ENCODE assay signal across 8 cellular contexts in genomic region chr7:116249969-116250553, GRCh38. TPM values are rescaled to one million over a fixed set of nuclear protein-coding genes. Genes with fewer than 3 reads are reported as not detected.
A peak's percentile ranks its signal among the peaks of the same experiment; 100 is the strongest.
DNase-seq lines count a peak whose midpoint lies in the region; ATAC-seq and TF ChIP-seq lines count a peak whose summit lies in the region.

No MANE protein-coding gene starts in this region.

- H3K4me3 ChIP-seq in Caco-2 (ENCODE audit: low read depth, low read length) (no peak overlapping the region), esophagus squamous epithelium (no peak overlapping the region)

- intact Hi-C loops in Caco-2 (cut with micrococcal nuclease; ENCODE audit: unreplicated experiment) = loop anchor here (1.0 kb wide), 2 partner anchors 70 to 112 kb away; no protein-coding TSS in a partner anchor
- intact Hi-C loops in esophagus squamous epithelium (cut with DNase I) = no loop called here
- intact Hi-C loops in sciatic nerve (cut with DNase I) = loop anchor here (10.0 kb wide), 1 partner anchor 565 kb away; no protein-coding TSS in a partner anchor

- H3K36me3 ChIP-seq in Caco-2 (ENCODE audit: control insufficient read depth, insufficient read depth, low read length) (0 out of 2 replicates have a peak, but pooled peaks cover 3% of the 10 kb centered on the region), esophagus squamous epithelium (peaks cover 0 to 89% (median 7%) of the 10 kb centered on the region in 3 donors)

- TF ChIP-seq CTCF in Caco-2 (IDR thresholded peaks at IDR 0.05; ENCODE audit: insufficient read depth in 1 of 2, low read depth in 1 of 2, low read length in 1 of 2, severe bottlenecking in 1 of 2, unreplicated experiment in 1 of 2) = peak; percentile 60 to 65
- TF ChIP-seq CTCF in esophagus squamous epithelium (IDR thresholded peaks at IDR 0.05) = peak in 4 of 6 experiments; percentile 36 to 62 (median 39)

- TF ChIP-seq POLR2A in esophagus squamous epithelium (IDR thresholded peaks at IDR 0.05) = no peak

- POLR2A ChIA-PET in Caco-2 (lab: Charles Lee) = no interaction called here

- CTCF ChIA-PET in Caco-2 (lab: Charles Lee) = no interaction called here

- H3K4me1 ChIP-seq in Caco-2 (no peaks in the 10 kb centered on the region), esophagus squamous epithelium (no peaks in the 10 kb centered on the region)

- no TSS peak for BruUV-seq in Caco-2 (replicated peaks; lab: Mats Ljungman, UMichigan)

- H3K27me3 ChIP-seq in Caco-2 (replicated peaks; ENCODE audit: control insufficient read depth, insufficient read depth, low read length) = no peaks in the 10 kb centered on the region
- H3K27me3 ChIP-seq in esophagus squamous epithelium = no peaks in the 10 kb centered on the region

- no peak overlapping the region for H3K27ac ChIP-seq in esophagus squamous epithelium

- no peaks in the 10 kb centered on the region for H3K9me3 ChIP-seq in Caco-2
- peaks cover 0 to under 1% (median 0%) of the 10 kb centered on the region in 3 donors for H3K9me3 ChIP-seq in esophagus squamous epithelium

- H3K36me3 Mint-ChIP-seq in Caco-2 (ENCODE audit: insufficient read depth, unreplicated experiment) = peaks cover 94% of the 10 kb centered on the region

- WGBS in esophagus squamous epithelium, 2 donors = 80 to 86% methylated on average over 2 to 3 of the region's 3 CpGs

- no peak overlapping the region for H3K27ac Mint-ChIP-seq in Caco-2 (ENCODE audit: unreplicated experiment)

- H3K4me3 Mint-ChIP-seq in Caco-2 (ENCODE audit: unreplicated experiment) = no peak overlapping the region

- DNase-seq in Caco-2 (peak; percentile 42 to 51), NCI-H69 (lab: John Stamatoyannopoulos, UW) (peak; percentile 18), esophagus squamous epithelium (lab: John Stamatoyannopoulos, UW) (no peak), sciatic nerve (ENCODE audit: low spot score) (no peak), NK-92 (lab: John Stamatoyannopoulos, UW; ENCODE audit: unreplicated experiment) (no peak)
- no peak for DNase-seq in activated CD4-positive, alpha-beta T cell treated with anti-CD3 and anti-CD28 coated beads, Interleukin-2, amount 50 U/mL, for 4 hours

- no peaks in the 10 kb centered on the region for H3K4me1 Mint-ChIP-seq in Caco-2 (ENCODE audit: low read depth, unreplicated experiment)

- ATAC-seq in GM21737 (IDR thresholded peaks at IDR 0.05; ENCODE audit: unreplicated experiment) (peak; percentile 57), sciatic nerve (peak; percentile 55), GM19467 (IDR thresholded peaks at IDR 0.05; ENCODE audit: unreplicated experiment) (no peak)

- no peaks in the 10 kb centered on the region for H3K27me3 Mint-ChIP-seq in Caco-2 (ENCODE audit: insufficient read depth, unreplicated experiment)

- H3K9me3 Mint-ChIP-seq in Caco-2 (ENCODE audit: unreplicated experiment) = peaks cover 16% of the 10 kb centered on the region

RNA-seq across cellular contexts. Expression of gene TES, which starts 39.7 kb away (rescaled TPM):
- total RNA-seq in Caco-2 (2022) (190 and 207 TPM in 2 replicates), esophagus squamous epithelium (100 to 1,000 TPM in 1 of 4 donors, 10 to 100 TPM in 3; 34.8 to 155 (median 67.0) TPM), sciatic nerve (32.3 TPM)

Comparison
In these comparisons a context has a peak if more than half of its experiments do, and no peak if none do; other contexts are left out.
1. DNase-seq: peak in Caco-2 (2 of 2) and NCI-H69 (single experiment); none in esophagus squamous epithelium (single experiment), sciatic nerve (single experiment), activated CD4-positive, alpha-beta T cell treated with anti-CD3 and anti-CD28 coated beads, Interleukin-2, amount 50 U/mL, for 4 hours (0 of 2) and NK-92 (single experiment).